In the genomic region with DNA sequence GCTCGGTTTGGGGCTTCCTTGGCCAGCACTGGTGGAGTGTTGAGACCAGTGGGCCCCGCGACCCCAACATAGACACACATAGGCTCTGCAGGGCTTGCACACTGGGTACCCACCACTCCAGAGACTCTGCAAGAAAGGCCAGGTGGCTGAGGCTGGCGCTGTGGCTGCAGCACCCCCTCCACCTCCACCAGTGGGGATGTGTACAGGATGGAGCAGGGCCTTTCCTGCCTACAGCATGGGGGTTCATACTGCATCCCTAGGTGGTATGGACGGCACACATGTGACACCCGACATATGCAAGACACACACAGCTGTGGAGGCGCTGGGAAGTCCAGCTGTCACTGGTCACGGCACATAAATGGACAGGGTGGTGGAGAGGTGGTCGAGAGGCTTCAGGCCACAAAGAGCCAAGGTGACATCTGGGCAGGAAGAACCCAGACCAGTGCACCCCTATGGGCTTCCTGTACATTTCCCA, we compare ENCODE assay signal across 8 cellular contexts. TPM values are rescaled to one million over a fixed set of nuclear protein-coding genes. Genes with fewer than 3 reads are reported as not detected.
A peak's percentile ranks its signal among the peaks of the same experiment; 100 is the strongest.
DNase-seq lines count a peak whose midpoint lies in the region; ATAC-seq, FAIRE-seq and TF ChIP-seq lines count a peak whose summit lies in the region.

No MANE protein-coding gene starts in this region.

- FAIRE-seq in bronchial epithelial cell (lab: Jason Lieb, UNC): no peak

- no peaks in the 10 kb centered on the region for H3K36me3 Mint-ChIP-seq in activated naive CD4-positive, alpha-beta T cell treated with anti-CD3 and anti-CD28 coated beads, Interleukin-2, amount 50 U/mL, for 24 hours

- H3K27me3 ChIP-seq in bronchial epithelial cell (ENCODE audit: control insufficient read depth, insufficient read depth, low read length) (no peaks in the 10 kb centered on the region), vagina (no peaks in the 10 kb centered on the region)

- H3K9me3 ChIP-seq in mucosa of descending colon: no peaks in the 10 kb centered on the region
- no peaks in the 10 kb centered on the region for H3K9me3 ChIP-seq in vagina

- ATAC-seq in mucosa of descending colon (no peak), HG03460 (IDR thresholded peaks at IDR 0.05; ENCODE audit: unreplicated experiment) (no peak)

- H3K4me3 ChIP-seq in bronchial epithelial cell (ENCODE audit: low read depth, low read length): peak overlapping the region; percentile 53
- peak overlapping the region; percentile 43 for H3K4me3 ChIP-seq in mucosa of descending colon
- H3K4me3 ChIP-seq in vagina: peak overlapping the region; percentile 76

- H3K36me3 ChIP-seq in bronchial epithelial cell (ENCODE audit: control insufficient read depth, insufficient read depth, low read length) (no peaks in the 10 kb centered on the region), mucosa of descending colon (ENCODE audit: low read depth) (peaks cover 3% of the 10 kb centered on the region), vagina (peaks cover 0 to 5% of the 10 kb centered on the region in 2 donors)

- DNase-seq in activated naive CD4-positive, alpha-beta T cell treated with anti-CD3 and anti-CD28 coated beads, Interleukin-2, amount 50 U/mL, for 16 hours: no peak
- DNase-seq in bronchial epithelial cell (ENCODE audit: low read depth) (no peak), mucosa of descending colon (peak in 2 of 3 donors; percentile 42 to 65), vagina (ENCODE audit: extremely low spot score in 2 of 2) (no peak), DMS153 treated with DMSO at 0.1 percent for 48 hours (lab: John Stamatoyannopoulos, UW; ENCODE audit: unreplicated experiment) (no peak), anterior cingulate cortex (lab: John Stamatoyannopoulos, UW) (no peak)

- no peaks in the 10 kb centered on the region for H3K9me3 Mint-ChIP-seq in activated naive CD4-positive, alpha-beta T cell treated with anti-CD3 and anti-CD28 coated beads, Interleukin-2, amount 50 U/mL, for 24 hours

- H3K27me3 Mint-ChIP-seq in activated naive CD4-positive, alpha-beta T cell treated with anti-CD3 and anti-CD28 coated beads, Interleukin-2, amount 50 U/mL, for 24 hours: no peaks in the 10 kb centered on the region

- H3K27ac Mint-ChIP-seq in activated naive CD4-positive, alpha-beta T cell treated with anti-CD3 and anti-CD28 coated beads, Interleukin-2, amount 50 U/mL, for 24 hours: peak overlapping the region; percentile 68

- peaks cover 50% of the 10 kb centered on the region for H3K4me1 ChIP-seq in mucosa of descending colon (ENCODE audit: low read depth)
- peaks cover 58% of the 10 kb centered on the region for H3K4me1 ChIP-seq in vagina

- TF ChIP-seq CTCF in bronchial epithelial cell (IDR thresholded peaks at IDR 0.05; ENCODE audit: insufficient read depth, low read length, severe bottlenecking) (no peak), mucosa of descending colon (IDR thresholded peaks at IDR 0.05) (no peak), vagina (IDR thresholded peaks at IDR 0.05) (no peak)

- TF ChIP-seq POLR2A in vagina (IDR thresholded peaks at IDR 0.05): no peak

- H3K4me1 Mint-ChIP-seq in activated naive CD4-positive, alpha-beta T cell treated with anti-CD3 and anti-CD28 coated beads, Interleukin-2, amount 50 U/mL, for 24 hours: peaks cover 47% of the 10 kb centered on the region

- H3K27ac ChIP-seq in vagina: peak overlapping the region; percentile 75

- H3K4me3 Mint-ChIP-seq in activated naive CD4-positive, alpha-beta T cell treated with anti-CD3 and anti-CD28 coated beads, Interleukin-2, amount 50 U/mL, for 24 hours: peak overlapping the region; percentile 87

- intact Hi-C loops in mucosa of descending colon (cut with DNase I, micrococcal nuclease) (no loop called here), vagina (cut with DNase I) (loop anchor here (5.0 kb wide), 1 partner anchor 117 kb away; no protein-coding TSS in a partner anchor)

RNA-seq across cellular contexts. Expression of a gene that starts 1.3 kb away (rescaled TPM):
- total RNA-seq in bronchial epithelial cell: 10.8 and 12.3 TPM in 2 replicates
- total RNA-seq in mucosa of descending colon: 100 to 1,000 TPM in 1 of 3 donors, 10 to 100 TPM in 2; 76.4 to 119 (median 76.9) TPM
- 65.1 TPM for total RNA-seq in vagina

RNA-seq across cellular contexts. Expression of a gene that starts 9.4 kb away (rescaled TPM):
- 1.9 and 2.1 TPM in 2 replicates for total RNA-seq in bronchial epithelial cell
- total RNA-seq in mucosa of descending colon: 1 to 10 TPM; 3.5 to 5.3 (median 4.3) TPM
- 5.9 TPM for total RNA-seq in vagina

RNA-seq across cellular contexts. Expression of a gene that starts 11.8 kb away (rescaled TPM):
- total RNA-seq in bronchial epithelial cell (10.8 and 15.8 TPM in 2 replicates), mucosa of descending colon (10 to 100 TPM; 23.0 to 32.7 (median 23.5) TPM), vagina (20.6 TPM)

RNA-seq across cellular contexts. Expression of a gene that starts 17.0 kb away (rescaled TPM):
- total RNA-seq in bronchial epithelial cell (13.4 and 22.4 TPM in 2 replicates), mucosa of descending colon (10 to 100 TPM; 34.0 to 55.5 (median 40.4) TPM), vagina (14.2 TPM)

RNA-seq across cellular contexts. Expression of a gene that starts 55.7 kb away (rescaled TPM):
- total RNA-seq in bronchial epithelial cell (0.26 and 0.38 TPM in 2 replicates), mucosa of descending colon (100 to 1,000 TPM in 1 of 3 donors, 10 to 100 TPM in 2; 47.1 to 132 (median 76.8) TPM), vagina (3.9 TPM)

Comparison
In these comparisons a context has a peak if more than half of its experiments do, and no peak if none do; other contexts are left out.
1. DNase-seq: peak in mucosa of descending colon (2 of 3); none in activated naive CD4-positive, alpha-beta T cell treated with anti-CD3 and anti-CD28 coated beads, Interleukin-2, amount 50 U/mL, for 16 hours (single experiment), bronchial epithelial cell (single experiment), vagina (0 of 2), DMS153 treated with DMSO at 0.1 percent for 48 hours (single experiment) and anterior cingulate cortex (0 of 58).
2. Peak in every context shown above with its lines, with median percentiles within 50 percentile points of each other: H3K4me3 ChIP-seq.